21 cellular contexts compared by ENCODE assay signal in genomic region chr5:95880081-95880926, GRCh38. TPM values are rescaled to one million over a fixed set of nuclear protein-coding genes. Genes with fewer than 3 reads are reported as not detected.
DNase-seq lines count a peak whose midpoint lies in the region; ATAC-seq, FAIRE-seq and TF ChIP-seq lines count a peak whose summit lies in the region.
"Had no signal": no experiment of that assay in that cellular context is flagged by ENCODE, and none has a peak within 500 bp of the region (broad histone marks: within the 10 kb centered on the region; RNA-seq: fewer than 3 reads in every experiment).

No MANE protein-coding gene starts in this region.

- 37% methylated on average over 5 of the region's 5 CpGs for WGBS in K562 (ENCODE audit: insufficient coverage, low coverage, missing lambda C conversion rate)
- WGBS in liver = 72% methylated on average over 5 of the region's 5 CpGs
- WGBS in heart left ventricle, 4 donors = 84 to 92% (median 87%) methylated on average over 5 of the region's 5 CpGs

- no peaks in the 10 kb centered on the region for H3K9me3 ChIP-seq in K562 (replicated peaks; ENCODE audit: control insufficient read depth, insufficient read depth, low read depth, low read length)
- H3K9me3 ChIP-seq in liver (ENCODE audit: control insufficient read depth in 4 of 4, low read length in 3 of 4) = no peaks in the 10 kb centered on the region
- no peaks in the 10 kb centered on the region for H3K9me3 ChIP-seq in heart left ventricle

- ATAC-seq in K562 (no peak; the same call in 2 of the 3 replicates), heart left ventricle (no peak)
- ATAC-seq: HCT116, Right ventricle myocardium inferior had no signal

- peak; percentile 72 for FAIRE-seq in K562 (lab: Jason Lieb, UNC)
- FAIRE-seq: GM19239, H1 had no signal

- peaks cover 86% of the 10 kb centered on the region for H3K27me3 Mint-ChIP-seq in HFFc6 (ENCODE audit: insufficient read depth)
- H3K27me3 Mint-ChIP-seq: B cell had no signal

- H3K4me1 ChIP-seq in K562 (replicated peaks in 1 of 2; ENCODE audit: control insufficient read depth in 2 of 2, insufficient read depth in 2 of 2, low read length in 2 of 2) = peaks cover 7 to 21% of the 10 kb centered on the region in 2 experiments; a peak in 3 of 5 replicates
- peaks cover 15 to 50% (median 24%) of the 10 kb centered on the region in 4 donors for H3K4me1 ChIP-seq in liver (ENCODE audit: control insufficient read depth in 4 of 4, insufficient read depth in 4 of 4, low read length in 3 of 4)
- H3K4me1 ChIP-seq in heart left ventricle = peaks cover 0 to 19% (median 0%) of the 10 kb centered on the region in 12 donors

- H3K79me2 ChIP-seq in K562 (ENCODE audit: control insufficient read depth, insufficient read depth, low read length) = no peaks in the 10 kb centered on the region

- intact Hi-C loops in K562 (cut with micrococcal nuclease) = no loop called here
- intact Hi-C loops in heart left ventricle (cut with DNase I) = no loop called here
- intact Hi-C loops in posterior vena cava (cut with DNase I) = no loop called here

- no peak for TF ChIP-seq CTCF in 22Rv1 (IDR thresholded peaks at IDR 0.05)
- no peak for TF ChIP-seq CTCF in HFFc6 (IDR thresholded peaks at IDR 0.05)
- no peak for TF ChIP-seq CTCF in K562 (IDR thresholded peaks at IDR 0.05 in 2 of 3, conservative IDR thresholded peaks at IDR 0.05 in 1 of 3; ENCODE audit: insufficient read depth in 2 of 3, low read depth in 1 of 3, low read length in 3 of 3)
- no peak for TF ChIP-seq CTCF in liver (IDR thresholded peaks at IDR 0.05; ENCODE audit: low read depth, low read length, missing input control)
- TF ChIP-seq CTCF in heart left ventricle (IDR thresholded peaks at IDR 0.05) = no peak

- H3K36me3 ChIP-seq in K562 (ENCODE audit: control insufficient read depth, insufficient read depth, low read length) (no peaks in the 10 kb centered on the region), liver (ENCODE audit: control insufficient read depth in 4 of 4, insufficient read depth in 3 of 4, low read depth in 1 of 4, low read length in 3 of 4) (no peaks in the 10 kb centered on the region), heart left ventricle (peaks cover 0 to 8% (median 0%) of the 10 kb centered on the region in 9 donors)

- no peak overlapping the region for H2AFZ ChIP-seq in K562 (ENCODE audit: low read depth, low read length)

- H3K4me2 ChIP-seq in K562 (ENCODE audit: insufficient read depth, low read length) = no peak overlapping the region
- H3K4me2 ChIP-seq: KMS-11 had no signal

- no TSS peak for BruUV-seq in K562 (replicated peaks; lab: Mats Ljungman, UMichigan)

- 0 out of 5 replicates have a peak, but pooled peaks cover 2 to 7% of the 10 kb centered on the region in 2 experiments for H3K27me3 ChIP-seq in K562 (ENCODE audit: control insufficient read depth in 2 of 2, insufficient read depth in 2 of 2, low read length in 2 of 2)
- H3K27me3 ChIP-seq in liver (ENCODE audit: control insufficient read depth in 4 of 4, insufficient read depth in 4 of 4, low read length in 3 of 4) = no peaks in the 10 kb centered on the region
- H3K27me3 ChIP-seq in heart left ventricle = no peaks in the 10 kb centered on the region

- TF ChIP-seq RAD21 in K562 (CRISPR knock-in tag; conservative IDR thresholded peaks at IDR 0.05 in 1 of 2, IDR thresholded peaks at IDR 0.05 in 1 of 2) (no peak), liver (IDR thresholded peaks at IDR 0.05) (no peak)

- peaks cover 6% of the 10 kb centered on the region for H4K20me1 ChIP-seq in K562 (replicated peaks; ENCODE audit: control insufficient read depth, insufficient read depth, low read length)

- H3K36me3 Mint-ChIP-seq in HFFc6 (ENCODE audit: low read depth) = peaks cover 37% of the 10 kb centered on the region

- in situ Hi-C loops in K562 (cut with MboI) = no loop called here

- H3K9me1 ChIP-seq in K562 (ENCODE audit: control insufficient read depth, insufficient read depth, low read length) = no peaks in the 10 kb centered on the region

- H3K4me3 Mint-ChIP-seq in HFFc6 = peak overlapping the region; percentile 58
- H3K4me3 Mint-ChIP-seq: B cell had no signal

- POLR2A ChIA-PET in K562 (lab: Yijun Ruan, JAX) = interaction anchor here (0.8 kb wide), 1 partner anchor 1211 kb away, joined by 3 read pairs; no protein-coding TSS in a partner anchor

- TF ChIP-seq EP300 in K562 (IDR thresholded peaks at IDR 0.05; ENCODE audit: low read length) = no peak

- DNase-seq in HFFc6 (no peak), K562 (ENCODE audit: extremely low read depth in 1 of 4, low spot score in 3 of 4) (no peak), heart left ventricle (no peak), COLO829 (ENCODE audit: low spot score) (no peak), activated gamma-delta T cell (lab: John Stamatoyannopoulos, UW) (no peak), posterior vena cava (ENCODE audit: low spot score) (no peak)
- DNase-seq: DMS79, NCI-H1694, NCI-H2081, NCI-H2171 treated with DMSO at 0.1 percent for 48 hours, NCI-H446, NCI-H526, OCI-M1 had no signal

- peak overlapping the region; percentile 69 for H3K27ac ChIP-seq in 22Rv1
- H3K27ac ChIP-seq in K562 (ENCODE audit: extremely low read depth, low read depth, low read length) = no peak overlapping the region
- H3K27ac ChIP-seq in liver (ENCODE audit: low read depth in 1 of 2, low read length in 2 of 2) = peak overlapping the region; percentile 60 to 73
- no peak overlapping the region for H3K27ac ChIP-seq in heart left ventricle
- H3K27ac ChIP-seq: KMS-11 had no signal

- H3K9ac ChIP-seq in K562 (ENCODE audit: insufficient read depth in 1 of 2, low read depth in 2 of 2, low read length in 2 of 2) (no peak overlapping the region), liver (ENCODE audit: low read depth in 1 of 2, low read length in 2 of 2) (no peak overlapping the region)
- H3K9ac ChIP-seq: KMS-11 had no signal

- H3K4me1 Mint-ChIP-seq in HFFc6 (ENCODE audit: low read depth) = peaks cover 70% of the 10 kb centered on the region

- no peak overlapping the region for H3K4me3 ChIP-seq in K562
- H3K4me3 ChIP-seq in liver (ENCODE audit: low read depth in 1 of 3, low read length in 3 of 3) = no peak overlapping the region
- no peak overlapping the region for H3K4me3 ChIP-seq in heart left ventricle

- TF ChIP-seq POLR2A in K562 (conservative IDR thresholded peaks at IDR 0.05) (no peak), heart left ventricle (IDR thresholded peaks at IDR 0.05) (no peak)

- CTCF ChIA-PET in K562 (lab: Yijun Ruan, JAX; ENCODE audit: low intra/inter-chr PET ratio) = no interaction called here

- peak overlapping the region; percentile 82 for H3K27ac Mint-ChIP-seq in HFFc6
- H3K27ac Mint-ChIP-seq: B cell had no signal

- peaks cover 62% of the 10 kb centered on the region for H3K9me3 Mint-ChIP-seq in HFFc6

TF ChIP-seq in K562, 482 proteins besides CTCF, POLR2A, EP300 and RAD21:
- TF ChIP-seq ZNF263 (CRISPR knock-in tag; IDR thresholded peaks at IDR 0.05; ENCODE audit: borderline replicate concordance) (peak; percentile 39; the same call in 1 of the 2 replicates), ZNF316 (IDR thresholded peaks at IDR 0.05) (peak; percentile 35; the same call in 1 of the 2 replicates), BRF1 (IDR thresholded peaks at IDR 0.05; ENCODE audit: borderline replicate concordance, extremely low read depth, insufficient read length) (no peak)

TF ChIP-seq in liver, 16 proteins besides CTCF, POLR2A, EP300 and RAD21:
- TF ChIP-seq FOXA2 (IDR thresholded peaks at IDR 0.05) = no peak
- TF ChIP-seq HNF4G (IDR thresholded peaks at IDR 0.05) = peak; percentile 62
- no peak for TF ChIP-seq NR2F2 (IDR thresholded peaks at IDR 0.05)
- TF ChIP-seq RXRA (IDR thresholded peaks at IDR 0.05) = peak in 1 of 2 donors; percentile 51
- no peak for TF ChIP-seq ATF3 (IDR thresholded peaks at IDR 0.05)
- no peak for TF ChIP-seq MAX (IDR thresholded peaks at IDR 0.05)
- peak; percentile 47 to 61 for TF ChIP-seq HNF4A (conservative IDR thresholded peaks at IDR 0.05)
- TF ChIP-seq SP1 (IDR thresholded peaks at IDR 0.05) = peak; percentile 55
- no peak for TF ChIP-seq YY1 (IDR thresholded peaks at IDR 0.05)
- TF ChIP-seq JUND (IDR thresholded peaks at IDR 0.05) = peak in 1 of 2 donors; percentile 32

RNA-seq across cellular contexts. Expression of gene GLRX, which starts 57.8 kb away (rescaled TPM):
- total RNA-seq in HFFc6 (2021; fragmentation: NEBNext Ultra II Directional; extraction: Animal tissue kit (Norgen Biotek cat#: 25700)) = 100 to 1,000 TPM; 139 to 183 (median 150) TPM
- total RNA-seq in K562 (2011; cell fraction: chromatin; rRNA removed; ENCODE audit: low replicate concordance) = 4.8 and 5.3 TPM in 2 replicates
- total RNA-seq in K562 (2011; cell fraction: nucleolus; rRNA removed) = 5.4 and 6.7 TPM in 2 replicates
- total RNA-seq in K562 (2011; cell fraction: nucleoplasm; rRNA removed) = 4.9 and 5.2 TPM in 2 replicates
- 3.3 and 3.6 TPM in 2 replicates for total RNA-seq in K562 (2014; rRNA removed)
- 2.0 and 2.3 TPM in 2 replicates for total RNA-seq in K562 (2014; rRNA removed; fragmentation: Illumina TruSeq; extraction: Trizol)
- 3.1 and 3.6 TPM in 2 replicates for total RNA-seq in K562 (2015; rRNA removed; fragmentation: Illumina TruSeq; extraction: Trizol)
- total RNA-seq in K562 (2021) = 2.9 and 4.4 TPM in 2 replicates
- polyA plus RNA-seq in K562 (2011; rRNA removed) = 6.2 and 7.3 TPM in 2 replicates
- polyA plus RNA-seq in K562 (2011; cell fraction: cytosol; rRNA removed) = 2.5 and 4.4 TPM in 2 replicates
- polyA plus RNA-seq in K562 (2011; cell fraction: nucleus; rRNA removed) = 2.8 and 5.8 TPM in 2 replicates
- polyA plus RNA-seq in K562 (2012) = 13.4 and 13.6 TPM in 2 replicates
- 4.6 and 6.4 TPM in 2 replicates for polyA plus RNA-seq in K562 (2014; fragmentation: Illumina TruSeq; extraction: Trizol)
- polyA plus RNA-seq in K562 (2014; fragmentation: Nextera tagmentation; extraction: Ambion mirVana) = 10 to 100 TPM; 10.5 to 11.2 TPM
- 4.9 and 11.1 TPM in 2 replicates for polyA plus RNA-seq in K562 (2014; rRNA removed)
- polyA minus RNA-seq in K562 (2011; rRNA and poly(A)+ RNA removed) = 3.1 and 6.2 TPM in 2 replicates
- polyA minus RNA-seq in K562 (2011; cell fraction: cytosol; rRNA and poly(A)+ RNA removed) = 0.82 and 2.5 TPM in 2 replicates
- 1.9 and 2.6 TPM in 2 replicates for polyA minus RNA-seq in K562 (2011; cell fraction: nucleus; rRNA and poly(A)+ RNA removed)
- total RNA-seq in liver = 10 to 100 TPM; 48.2 to 61.8 TPM
- polyA plus RNA-seq in liver = 100 to 1,000 TPM; 152 to 187 TPM
- 100 to 1,000 TPM in 6 of 9 donors, 10 to 100 TPM in 3; 69.7 to 293 (median 114) TPM for total RNA-seq in heart left ventricle
- 100 to 1,000 TPM; 126 to 143 TPM for polyA plus RNA-seq in heart left ventricle
- total RNA-seq in posterior vena cava = 10 to 100 TPM; 31.0 to 52.5 TPM

Comparison
In these comparisons a context has a peak if more than half of its experiments do, and no peak if none do; other contexts are left out.
1. H3K27ac ChIP-seq: peak in 22Rv1 (single experiment) and liver (2 of 2); none in K562 (single experiment) and heart left ventricle (0 of 12).
2. RNA of gene GLRX, which starts 57.8 kb away (total RNA-seq): 139 to 183 TPM in HFFc6, 69.7 to 293 TPM in heart left ventricle, 48.2 to 61.8 TPM in liver and 31.0 to 52.5 TPM in posterior vena cava; 2.0 to 6.7 TPM in K562; every median in the first group is over 4 times any median in the second.